In the genomic region with DNA sequence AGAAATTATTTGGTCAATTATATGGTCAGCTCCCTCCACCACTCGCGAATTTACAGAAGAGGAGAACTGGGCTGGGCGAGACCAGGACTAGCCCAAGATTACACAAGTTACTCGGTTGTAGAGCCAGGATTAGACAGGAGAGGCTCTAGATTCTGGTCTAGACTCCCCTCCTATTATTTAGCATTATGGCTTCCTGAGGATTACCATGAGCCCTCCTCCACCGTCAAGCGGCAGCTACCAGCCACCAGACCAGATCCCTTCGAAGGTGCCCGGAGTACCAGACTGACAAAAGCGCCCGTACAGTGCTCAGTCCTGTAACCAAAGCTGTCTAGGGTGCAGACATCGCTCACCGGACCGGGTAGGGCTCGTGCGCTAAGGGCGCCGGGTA, we compare ENCODE assay signal across 9 cellular contexts. TPM values are rescaled to one million over a fixed set of nuclear protein-coding genes. Genes with fewer than 3 reads are reported as not detected.
DNase-seq lines count a peak whose midpoint lies in the region; ATAC-seq and TF ChIP-seq lines count a peak whose summit lies in the region.
"Had no signal": no experiment of that assay in that cellular context is flagged by ENCODE, and none has a peak within 500 bp of the region (broad histone marks: within the 10 kb centered on the region; RNA-seq: fewer than 3 reads in every experiment).

No MANE protein-coding gene starts in this region.

- H2BK120ac ChIP-seq in mesenchymal stem cell (ENCODE audit: low read depth, low read length), result no peak overlapping the region

- H3K18ac ChIP-seq in mesenchymal stem cell (ENCODE audit: low read depth in 1 of 2, low read length in 2 of 2), result no peak overlapping the region

- intact Hi-C loops in left ventricle myocardium superior (cut with micrococcal nuclease), result no loop called here

- H3K36me3 Mint-ChIP-seq in activated naive CD8-positive, alpha-beta T cell treated with anti-CD3 and anti-CD28 coated beads, Interleukin-2, amount 50 U/mL, for 24 hours (ENCODE audit: low read depth), result peaks cover 3% of the 10 kb centered on the region

- no peak overlapping the region for H2BK12ac ChIP-seq in mesenchymal stem cell (ENCODE audit: low read length in 2 of 2)

- no peaks in the 10 kb centered on the region for H3K9me3 Mint-ChIP-seq in activated naive CD8-positive, alpha-beta T cell treated with anti-CD3 and anti-CD28 coated beads, Interleukin-2, amount 50 U/mL, for 24 hours

- H3K36me3 ChIP-seq in cardiac muscle cell (no peaks in the 10 kb centered on the region), mesenchymal stem cell (ENCODE audit: control insufficient read depth in 1 of 2, insufficient read depth in 2 of 2, low read depth in 1 of 2, low read length in 2 of 2) (peaks cover 0 to 4% of the 10 kb centered on the region in 2 experiments), upper lobe of left lung (no peaks in the 10 kb centered on the region)

- peaks cover 56% of the 10 kb centered on the region for H3K27me3 Mint-ChIP-seq in activated naive CD8-positive, alpha-beta T cell treated with anti-CD3 and anti-CD28 coated beads, Interleukin-2, amount 50 U/mL, for 24 hours

- WGBS in mesenchymal stem cell, result 18% methylated on average over 17 of the region's 17 CpGs
- WGBS in upper lobe of left lung, 2 donors, result 23 to 24% methylated on average over 9 to 10 of the region's 17 CpGs

- H3K9me3 ChIP-seq in cardiac muscle cell (ENCODE audit: low read depth) (no peaks in the 10 kb centered on the region), mesenchymal stem cell (ENCODE audit: control insufficient read depth, low read length) (no peaks in the 10 kb centered on the region), upper lobe of left lung (no peaks in the 10 kb centered on the region)
- H3K9me3 ChIP-seq: mucosa of descending colon had no signal

- H2AK5ac ChIP-seq in mesenchymal stem cell (ENCODE audit: low read length, severe bottlenecking), result no peak overlapping the region

- TF ChIP-seq CTCF in cardiac muscle cell (IDR thresholded peaks at IDR 0.05; ENCODE audit: low read depth, low read length), result no peak
- TF ChIP-seq CTCF in upper lobe of left lung (IDR thresholded peaks at IDR 0.05), result no peak

- peak overlapping the region; percentile 55 for H3K4me3 Mint-ChIP-seq in activated naive CD8-positive, alpha-beta T cell treated with anti-CD3 and anti-CD28 coated beads, Interleukin-2, amount 50 U/mL, for 24 hours

- DNase-seq in cardiac muscle cell (ENCODE audit: low read depth in 1 of 2, low spot score in 1 of 2) (no peak), left ventricle myocardium superior (no peak), mesenchymal stem cell (no peak), upper lobe of left lung (no peak), NCI-H748 treated with DMSO at 0.1 percent for 48 hours (lab: John Stamatoyannopoulos, UW) (no peak)
- DNase-seq in activated naive CD8-positive, alpha-beta T cell treated with anti-CD3 and anti-CD28 coated beads, Interleukin-2, amount 50 U/mL, for 24 hours, result no peak
- DNase-seq in stimulated activated CD4-positive, alpha-beta T cell treated with anti-CD3 and anti-CD28 coated beads, Interleukin-4, amount 100 ng/mL, for 4 hours, result no peak
- no peak for DNase-seq in activated effector memory CD4-positive, alpha-beta T cell treated with Interleukin-2 at 50 U/mL for 16 hours

- no peak overlapping the region for H4K8ac ChIP-seq in mesenchymal stem cell (ENCODE audit: low read length)

- H2BK15ac ChIP-seq in mesenchymal stem cell (ENCODE audit: low read depth, poor library complexity, severe bottlenecking), result no peak overlapping the region

- H3K4me1 ChIP-seq in cardiac muscle cell (ENCODE audit: low read depth) (no peaks in the 10 kb centered on the region), mesenchymal stem cell (ENCODE audit: control insufficient read depth, insufficient read depth, low read depth, low read length) (peaks cover 20% of the 10 kb centered on the region), upper lobe of left lung (peaks cover 23 to 43% (median 27%) of the 10 kb centered on the region in 4 donors)

- H3K4me3 ChIP-seq in cardiac muscle cell (peak overlapping the region; percentile 24), mesenchymal stem cell (ENCODE audit: insufficient read depth in 1 of 2, low read depth in 1 of 2, low read length in 2 of 2) (peak overlapping the region in 1 of 2 experiments; percentile 49), upper lobe of left lung (peak overlapping the region in 3 of 4 donors; percentile 55 to 57 (median 56))
- H3K4me3 ChIP-seq: mucosa of descending colon had no signal

- H3K4ac ChIP-seq in mesenchymal stem cell (ENCODE audit: low read depth in 1 of 2, low read length in 2 of 2), result no peak overlapping the region

- no peak for ATAC-seq in left ventricle myocardium superior
- no peak for ATAC-seq in activated naive CD8-positive, alpha-beta T cell treated with anti-CD3 and anti-CD28 coated beads, Interleukin-2, amount 50 U/mL, for 24 hours
- ATAC-seq in upper lobe of left lung (ENCODE audit: low FRiP score in 2 of 2), result no peak

- no peak for TF ChIP-seq EP300 in upper lobe of left lung (IDR thresholded peaks at IDR 0.05)

- H3K14ac ChIP-seq in mesenchymal stem cell (ENCODE audit: low read length in 2 of 2), result no peak overlapping the region

- H3K27me3 ChIP-seq in cardiac muscle cell (peaks cover 91% of the 10 kb centered on the region), mesenchymal stem cell (ENCODE audit: control insufficient read depth in 1 of 2, insufficient read depth in 1 of 2, low read length in 2 of 2) (peaks cover 75 to 76% of the 10 kb centered on the region in 2 experiments), upper lobe of left lung (peaks cover 0 to 23% (median 12%) of the 10 kb centered on the region in 4 donors)

- H3K79me1 ChIP-seq in mesenchymal stem cell (replicated peaks; ENCODE audit: low read length, poor library complexity, severe bottlenecking), result no peaks in the 10 kb centered on the region

- H3K27ac ChIP-seq in cardiac muscle cell, result no peak overlapping the region
- no peak overlapping the region for H3K27ac ChIP-seq in mesenchymal stem cell (ENCODE audit: low read length, poor library complexity, severe bottlenecking)
- H3K27ac ChIP-seq in upper lobe of left lung, result no peak overlapping the region

- no peak overlapping the region for H4K91ac ChIP-seq in mesenchymal stem cell (ENCODE audit: low read length)

- H3K27ac Mint-ChIP-seq in activated naive CD8-positive, alpha-beta T cell treated with anti-CD3 and anti-CD28 coated beads, Interleukin-2, amount 50 U/mL, for 24 hours, result no peak overlapping the region

- TF ChIP-seq POLR2A in upper lobe of left lung (IDR thresholded peaks at IDR 0.05), result no peak

- H3K9ac ChIP-seq in mesenchymal stem cell (ENCODE audit: low read length), result no peak overlapping the region

- peaks cover 12% of the 10 kb centered on the region for H3K4me1 Mint-ChIP-seq in activated naive CD8-positive, alpha-beta T cell treated with anti-CD3 and anti-CD28 coated beads, Interleukin-2, amount 50 U/mL, for 24 hours

- no peak overlapping the region for H2BK5ac ChIP-seq in mesenchymal stem cell (ENCODE audit: low read depth, low read length, poor library complexity, severe bottlenecking)

- H2AFZ ChIP-seq in mesenchymal stem cell (ENCODE audit: low read depth, low read length), result no peak overlapping the region

- peak overlapping the region in 1 of 2 experiments; percentile 17 for H3K23ac ChIP-seq in mesenchymal stem cell (ENCODE audit: low read length in 2 of 2)

- peak overlapping the region; percentile 82 for H3K4me2 ChIP-seq in mesenchymal stem cell (ENCODE audit: low read length, poor library complexity, severe bottlenecking)

RNA-seq across cellular contexts. Expression of a gene that starts 0.5 kb away (rescaled TPM):
- total RNA-seq in cardiac muscle cell (not detected in 2 replicates), left ventricle myocardium superior (not detected), upper lobe of left lung (under 1 TPM in 2 of 6 donors, not detected in 4; 0.30 to 0.49 TPM)
- 0.14 TPM in 1 of 2 replicates, not detected in the other for polyA plus RNA-seq in cardiac muscle cell
- not detected for polyA plus RNA-seq in mesenchymal stem cell (2013, experiment 1 of 2)
- polyA plus RNA-seq in mesenchymal stem cell (2013, experiment 2 of 2), result not detected
- total RNA-seq: mucosa of descending colon had no signal

RNA-seq across cellular contexts. Expression of a gene that starts 28.1 kb away (rescaled TPM):
- 4.0 and 9.1 TPM in 2 replicates for total RNA-seq in cardiac muscle cell
- polyA plus RNA-seq in cardiac muscle cell, result 12.7 and 14.0 TPM in 2 replicates
- 10.4 TPM for total RNA-seq in left ventricle myocardium superior
- 10.1 TPM for polyA plus RNA-seq in mesenchymal stem cell (2013, experiment 1 of 2)
- polyA plus RNA-seq in mesenchymal stem cell (2013, experiment 2 of 2), result 10.0 TPM
- 10 to 100 TPM in 4 of 6 donors, 1 to 10 TPM in 2; 4.2 to 16.4 (median 10.6) TPM for total RNA-seq in upper lobe of left lung
